ENCODE assay signal across 18 cellular contexts in genomic region chr7:156897673-156898072, GRCh38. TPM values are rescaled to one million over a fixed set of nuclear protein-coding genes. Genes with fewer than 3 reads are reported as not detected.
DNase-seq lines count a peak whose midpoint lies in the region; FAIRE-seq and TF ChIP-seq lines count a peak whose summit lies in the region.
"Had no signal": no experiment of that assay in that cellular context is flagged by ENCODE, and none has a peak within 500 bp of the region (broad histone marks: within the 10 kb centered on the region; RNA-seq: fewer than 3 reads in every experiment).

No MANE protein-coding gene starts in this region.

- TF ChIP-seq POLR2A in transverse colon (IDR thresholded peaks at IDR 0.05), result no peak

- H3K36me3 ChIP-seq in BLaER1 (no peaks in the 10 kb centered on the region), bronchial epithelial cell (ENCODE audit: control insufficient read depth, insufficient read depth, low read length) (no peaks in the 10 kb centered on the region), H7 (replicated peaks; ENCODE audit: control insufficient read depth, insufficient read depth, low read length) (no peaks in the 10 kb centered on the region; the same call in 1 of the 2 replicates), transverse colon (no peaks in the 10 kb centered on the region)
- H3K36me3 ChIP-seq: BE2C had no signal

- H3K27ac ChIP-seq in BLaER1 (no peak overlapping the region), transverse colon (no peak overlapping the region)

- intact Hi-C loops in transverse colon (cut with DNase I; ENCODE audit: low total_unique reads), result no loop called here

- H3K27me3 ChIP-seq in BLaER1 (no peaks in the 10 kb centered on the region), bronchial epithelial cell (ENCODE audit: control insufficient read depth, insufficient read depth, low read length) (no peaks in the 10 kb centered on the region), H7 (ENCODE audit: control insufficient read depth, insufficient read depth, low read length) (no peaks in the 10 kb centered on the region; the same call in 1 of the 2 replicates), transverse colon (no peaks in the 10 kb centered on the region)
- H3K27me3 ChIP-seq: BE2C had no signal

- H3K4me1 ChIP-seq in BLaER1, result peaks cover 44% of the 10 kb centered on the region
- H3K4me1 ChIP-seq in transverse colon, result peaks cover 0 to 8% (median 7%) of the 10 kb centered on the region in 4 donors
- H3K4me1 ChIP-seq: BE2C had no signal

- H4K20me1 ChIP-seq in BLaER1, result no peaks in the 10 kb centered on the region

- in situ Hi-C loops in transverse colon (cut with MboI; ENCODE audit: low pct_ligation_motif_present in 1 of 4, low pct_unique_long_range_greater_than_20kb in 1 of 4, low sequenced_read_pairs in 3 of 4), result no loop called here

- peak; percentile 50 for DNase-seq in HT1080 (ENCODE audit: low read depth)
- DNase-seq in bronchial epithelial cell (ENCODE audit: low read depth), result peak; percentile 20
- peak; percentile 61 for DNase-seq in myocyte (ENCODE audit: low read depth)
- no peak for DNase-seq in anterior cingulate cortex (lab: John Stamatoyannopoulos, UW)
- DNase-seq in H7, result no peak
- DNase-seq in stimulated activated CD4-positive, alpha-beta T cell treated with anti-CD3 and anti-CD28 coated beads, Interleukin-12 subunit alpha, Interleukin-12 subunit beta, amount 100 ng/mL, for 4 hours, result no peak
- DNase-seq in transverse colon, result no peak
- DNase-seq: activated CD4-positive, alpha-beta T cell treated with anti-CD3 and anti-CD28 coated beads for 4 hours; activated naive CD4-positive, alpha-beta T cell treated with Interleukin-2 at 50 U/mL for 16 hours; BE2C; DMS153; H9; naive B cell; NCI-H1417 treated with DMSO at 0.1 percent for 48 hours; NCI-H2227 treated with DMSO at 0.1 percent for 48 hours; Right ventricle myocardium superior; stimulated activated CD4-positive, alpha-beta T cell treated with anti-CD3 and anti-CD28 coated beads, Interleukin-15, amount 100 ng/mL, for 24 hours had no signal

- H3K9ac ChIP-seq in BLaER1, result no peak overlapping the region

- FAIRE-seq in bronchial epithelial cell (lab: Jason Lieb, UNC), result no peak

- TF ChIP-seq CTCF in bronchial epithelial cell (IDR thresholded peaks at IDR 0.05; ENCODE audit: insufficient read depth, low read length, severe bottlenecking), result no peak
- TF ChIP-seq CTCF in transverse colon (IDR thresholded peaks at IDR 0.05), result no peak

- no peak overlapping the region for H3K4me3 ChIP-seq in BLaER1
- H3K4me3 ChIP-seq in bronchial epithelial cell (ENCODE audit: low read depth, low read length), result no peak overlapping the region
- H3K4me3 ChIP-seq in H7 (ENCODE audit: insufficient read depth, low read depth, low read length), result no peak overlapping the region
- no peak overlapping the region for H3K4me3 ChIP-seq in transverse colon

- no peak for TF ChIP-seq EP300 in transverse colon (IDR thresholded peaks at IDR 0.05; ENCODE audit: low read depth)

- WGBS in transverse colon (ENCODE audit: low coverage in 1 of 2), 2 donors, result 63 to 73% methylated on average over 8 of the region's 8 CpGs

- peak overlapping the region; percentile 67; the same call in 1 of the 2 replicates for H3K4me2 ChIP-seq in BLaER1

- H3K9me3 ChIP-seq in BLaER1 (no peaks in the 10 kb centered on the region), transverse colon (no peaks in the 10 kb centered on the region)
- H3K9me3 ChIP-seq: BE2C had no signal

RNA-seq across cellular contexts. Expression of gene LMBR1, which starts 4.7 kb away (rescaled TPM):
- 81.0 and 104 TPM in 2 replicates for total RNA-seq in HT1080 (2014; rRNA removed; shearing (Covaris generic))
- 41.3 and 46.2 TPM in 2 replicates for polyA plus RNA-seq in HT1080 (2015; cell fraction: cytosol; rRNA removed)
- polyA plus RNA-seq in HT1080 (2015; cell fraction: nucleus; rRNA removed), result 31.7 and 34.5 TPM in 2 replicates
- 73.7 and 79.6 TPM in 2 replicates for total RNA-seq in bronchial epithelial cell
- total RNA-seq in myocyte, result 32.2 and 45.0 TPM in 2 replicates
- polyA plus RNA-seq in myocyte (2012), result 20.3 TPM
- 32.0 and 34.4 TPM in 2 replicates for total RNA-seq in H7 (2014; rRNA removed; shearing (Covaris generic))
- total RNA-seq in transverse colon, result 10 to 100 TPM; 16.7 to 78.1 (median 67.4) TPM

RNA-seq across cellular contexts. Expression of gene NOM1, which starts 51.8 kb away (rescaled TPM):
- 21.6 and 31.4 TPM in 2 replicates for total RNA-seq in HT1080 (2014; rRNA removed; shearing (Covaris generic))
- polyA plus RNA-seq in HT1080 (2015; cell fraction: cytosol; rRNA removed), result 14.2 and 14.9 TPM in 2 replicates
- polyA plus RNA-seq in HT1080 (2015; cell fraction: nucleus; rRNA removed), result 60.7 and 63.6 TPM in 2 replicates
- total RNA-seq in bronchial epithelial cell (13.7 and 17.6 TPM in 2 replicates), myocyte (16.0 and 25.4 TPM in 2 replicates), transverse colon (10 to 100 TPM in 3 of 4 donors, 1 to 10 TPM in 1; 6.6 to 22.4 (median 15.2) TPM)
- polyA plus RNA-seq in myocyte (2012), result 15.0 TPM
- total RNA-seq in H7 (2014; rRNA removed; shearing (Covaris generic)), result 12.7 and 25.1 TPM in 2 replicates

Comparison
In these comparisons a context has a peak if more than half of its experiments do, and no peak if none do; other contexts are left out.
1. DNase-seq: peak in HT1080 (single experiment), bronchial epithelial cell (single experiment) and myocyte (single experiment); none in anterior cingulate cortex (0 of 58), H7 (single experiment), stimulated activated CD4-positive, alpha-beta T cell treated with anti-CD3 and anti-CD28 coated beads, Interleukin-12 subunit alpha, Interleukin-12 subunit beta, amount 100 ng/mL, for 4 hours (single experiment) and transverse colon (single experiment).